In the genomic region with DNA sequence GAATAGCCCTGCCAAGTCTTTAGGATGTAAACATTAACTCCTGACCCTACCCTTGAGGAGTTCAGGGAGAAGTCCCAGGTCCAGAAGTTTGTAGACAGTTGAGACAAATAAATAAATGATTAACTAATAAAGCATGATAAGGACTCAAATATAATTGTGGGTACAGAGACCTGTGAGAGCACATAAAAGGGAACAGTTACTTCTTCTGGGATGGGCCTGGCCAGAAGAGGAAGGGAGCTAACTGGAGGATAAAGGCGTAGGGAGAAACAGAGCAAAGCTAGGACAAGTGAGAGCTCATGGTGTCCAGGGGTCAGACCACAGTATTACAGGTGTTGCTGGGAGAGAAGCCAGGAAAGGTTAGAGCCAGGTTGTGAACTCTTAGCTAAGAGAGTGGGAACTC, we compare ENCODE assay signal across 10 cellular contexts.
"Had no signal": no experiment of that assay in that cellular context is flagged by ENCODE, and none has a peak within 500 bp of the region (broad histone marks: within the 10 kb centered on the region; RNA-seq: fewer than 3 reads in every experiment).

No MANE protein-coding gene starts in this region.

- H3K4me3 Mint-ChIP-seq: activated B cell treated with CpG ODN at 0.5 μM for 24 hours; activated naive CD4-positive, alpha-beta T cell treated with anti-CD3 and anti-CD28 coated beads for 36 hours; activated T-helper 17 cell treated with anti-CD3 and anti-CD28 coated beads, Interleukin-2, amount 50 U/mL, for 72 hours; neural crest cell; stimulated activated effector memory CD8-positive, alpha-beta T cell treated with anti-CD3 and anti-CD28 coated beads, Interleukin-12 subunit alpha, Interleukin-12 subunit beta, amount 100 ng/mL, for 72 hours had no signal

- H3K27me3 Mint-ChIP-seq: activated B cell treated with CpG ODN at 0.5 μM for 24 hours; activated T-helper 17 cell treated with anti-CD3 and anti-CD28 coated beads, Interleukin-2, amount 50 U/mL, for 72 hours had no signal

- DNase-seq: activated B cell treated with CpG ODN at 0.5 μM for 24 hours; activated CD4-positive, alpha-beta T cell treated with anti-CD3 and anti-CD28 coated beads, Interleukin-2, amount 50 U/mL, for 1 hour; activated naive CD4-positive, alpha-beta T cell treated with anti-CD3 and anti-CD28 coated beads for 36 hours; left ventricle myocardium superior; stimulated activated CD4-positive, alpha-beta T cell treated with anti-CD3 and anti-CD28 coated beads, Interleukin-12 subunit alpha, Interleukin-12 subunit beta, amount 100 ng/mL, for 4 hours; stimulated activated CD4-positive, alpha-beta T cell treated with anti-CD3 and anti-CD28 coated beads, Interleukin-2, amount 100 ng/mL, for 24 hours; T-helper 2 cell had no signal

- H3K9me3 Mint-ChIP-seq: activated B cell treated with CpG ODN at 0.5 μM for 24 hours; activated naive CD4-positive, alpha-beta T cell treated with anti-CD3 and anti-CD28 coated beads for 36 hours; activated T-helper 17 cell treated with anti-CD3 and anti-CD28 coated beads, Interleukin-2, amount 50 U/mL, for 72 hours; neural crest cell; stimulated activated effector memory CD8-positive, alpha-beta T cell treated with anti-CD3 and anti-CD28 coated beads, Interleukin-12 subunit alpha, Interleukin-12 subunit beta, amount 100 ng/mL, for 72 hours had no signal

- H3K27ac Mint-ChIP-seq: activated B cell treated with CpG ODN at 0.5 μM for 24 hours; activated naive CD4-positive, alpha-beta T cell treated with anti-CD3 and anti-CD28 coated beads for 36 hours; activated T-helper 17 cell treated with anti-CD3 and anti-CD28 coated beads, Interleukin-2, amount 50 U/mL, for 72 hours; stimulated activated effector memory CD8-positive, alpha-beta T cell treated with anti-CD3 and anti-CD28 coated beads, Interleukin-12 subunit alpha, Interleukin-12 subunit beta, amount 100 ng/mL, for 72 hours had no signal
